In genomic region chr6:146542881-146543210, GRCh38 we compare ENCODE assay signal across 9 cellular contexts. TPM values are rescaled to one million over a fixed set of nuclear protein-coding genes. Genes with fewer than 3 reads are reported as not detected.
A peak's percentile ranks its signal among the peaks of the same experiment; 100 is the strongest.
DNase-seq lines count a peak whose midpoint lies in the region; ATAC-seq and TF ChIP-seq lines count a peak whose summit lies in the region.
"Had no signal": no experiment of that assay in that cellular context is flagged by ENCODE, and none has a peak within 500 bp of the region (broad histone marks: within the 10 kb centered on the region; RNA-seq: fewer than 3 reads in every experiment).

No MANE protein-coding gene starts in this region.

- H3K4me1 ChIP-seq in right cardiac atrium (ENCODE audit: control insufficient read depth, insufficient read depth, low read length) (no peaks in the 10 kb centered on the region), psoas muscle (no peaks in the 10 kb centered on the region)

- H3K4me3 Mint-ChIP-seq in activated T-helper 2 cell treated with anti-CD3 and anti-CD28 coated beads, Interferon-gamma antibody, Interleukin-2, Interleukin-4, amounts not matched to agents 10 μg/mL and 5 μg/mL and 100 μg/mL, durations not matched to agents 14 hours and 24 hours and 36 hours (ENCODE audit: low read depth), result peak overlapping the region; percentile 51

- no peak for ATAC-seq in right cardiac atrium
- ATAC-seq in psoas muscle, result no peak

- H3K36me3 ChIP-seq in H7 (replicated peaks; ENCODE audit: control insufficient read depth, insufficient read depth, low read length), result no peaks in the 10 kb centered on the region
- H3K36me3 ChIP-seq in psoas muscle (ENCODE audit: insufficient read depth in 1 of 2, low read depth in 1 of 2), result no peaks in the 10 kb centered on the region

- no peaks in the 10 kb centered on the region; the same call in 1 of the 2 replicates for H3K27me3 ChIP-seq in H7 (ENCODE audit: control insufficient read depth, insufficient read depth, low read length)
- no peaks in the 10 kb centered on the region for H3K27me3 ChIP-seq in right cardiac atrium (ENCODE audit: control insufficient read depth, insufficient read depth)
- H3K27me3 ChIP-seq in psoas muscle (ENCODE audit: insufficient read depth in 3 of 3, low read length in 2 of 3), result peaks cover 0 to 7% (median 5%) of the 10 kb centered on the region in 3 donors

- no peak for TF ChIP-seq CTCF in psoas muscle (IDR thresholded peaks at IDR 0.05)

- peaks cover 40% of the 10 kb centered on the region for H3K27me3 Mint-ChIP-seq in activated T-helper 2 cell treated with anti-CD3 and anti-CD28 coated beads, Interferon-gamma antibody, Interleukin-2, Interleukin-4, amounts not matched to agents 10 μg/mL and 5 μg/mL and 100 μg/mL, durations not matched to agents 14 hours and 24 hours and 36 hours (ENCODE audit: low read depth)

- H3K4me1 Mint-ChIP-seq in activated T-helper 2 cell treated with anti-CD3 and anti-CD28 coated beads, Interferon-gamma antibody, Interleukin-2, Interleukin-4, amounts not matched to agents 10 μg/mL and 5 μg/mL and 100 μg/mL, durations not matched to agents 14 hours and 24 hours and 36 hours (ENCODE audit: low read depth), result peaks cover 8% of the 10 kb centered on the region

- peaks cover 2% of the 10 kb centered on the region for H3K36me3 Mint-ChIP-seq in activated T-helper 2 cell treated with anti-CD3 and anti-CD28 coated beads, Interferon-gamma antibody, Interleukin-2, Interleukin-4, amounts not matched to agents 10 μg/mL and 5 μg/mL and 100 μg/mL, durations not matched to agents 14 hours and 24 hours and 36 hours (ENCODE audit: low read depth)

- WGBS in right cardiac atrium, result 55% methylated on average over 9 of the region's 9 CpGs
- WGBS in psoas muscle, 3 donors, result 63 to 67% (median 66%) methylated on average over 9 of the region's 9 CpGs

- DNase-seq in H7 (no peak), right cardiac atrium (no peak), psoas muscle (no peak), cortex of kidney (lab: John Stamatoyannopoulos, UW) (no peak), HuH-7 (ENCODE audit: low spot score) (no peak), NCI-H146 (lab: John Stamatoyannopoulos, UW) (no peak)
- no peak for DNase-seq in activated T-helper 2 cell treated with anti-CD3 and anti-CD28 coated beads, Interferon-gamma antibody, Interleukin-2, Interleukin-4, amounts not matched to agents 10 μg/mL and 5 μg/mL and 100 μg/mL, durations not matched to agents 14 hours and 24 hours and 36 hours (ENCODE audit: low spot score)
- no peak for DNase-seq in central memory CD4-positive, alpha-beta T cell

- H3K4me3 ChIP-seq in H7 (ENCODE audit: insufficient read depth, low read depth, low read length) (peak overlapping the region; percentile 79), right cardiac atrium (ENCODE audit: low read length) (peak overlapping the region; percentile 88), psoas muscle (peak overlapping the region; percentile 65)

- H3K9me3 ChIP-seq in right cardiac atrium (ENCODE audit: control insufficient read depth, low read length), result no peaks in the 10 kb centered on the region
- H3K9me3 ChIP-seq in psoas muscle, result no peaks in the 10 kb centered on the region

- H3K9me3 Mint-ChIP-seq in activated T-helper 2 cell treated with anti-CD3 and anti-CD28 coated beads, Interferon-gamma antibody, Interleukin-2, Interleukin-4, amounts not matched to agents 10 μg/mL and 5 μg/mL and 100 μg/mL, durations not matched to agents 14 hours and 24 hours and 36 hours, result no peaks in the 10 kb centered on the region

- H3K27ac ChIP-seq in right cardiac atrium (ENCODE audit: low read length) (peak overlapping the region; percentile 71), psoas muscle (peak overlapping the region; percentile 70)

- intact Hi-C loops in activated T-helper 2 cell treated with anti-CD3 and anti-CD28 coated beads, Interferon-gamma antibody, Interleukin-2, Interleukin-4, amounts not matched to agents 10 μg/mL and 5 μg/mL and 100 μg/mL, durations not matched to agents 14 hours and 24 hours and 36 hours (cut with micrococcal nuclease), result no loop called here
- intact Hi-C loops in right cardiac atrium (cut with DNase I) (loop anchor here in 1 of 4 donors (10.0 kb wide), 1 partner anchor 578 kb away; the partner anchor contains the start of gene SHPRH), psoas muscle (cut with DNase I) (loop anchor here in 1 of 2 donors (10.0 kb wide), 1 partner anchor 578 kb away; the partner anchor contains the start of gene SHPRH)

- H3K27ac Mint-ChIP-seq in activated T-helper 2 cell treated with anti-CD3 and anti-CD28 coated beads, Interferon-gamma antibody, Interleukin-2, Interleukin-4, amounts not matched to agents 10 μg/mL and 5 μg/mL and 100 μg/mL, durations not matched to agents 14 hours and 24 hours and 36 hours, result no peak overlapping the region

RNA-seq across cellular contexts. Expression of gene RAB32, which starts 0.8 kb away (rescaled TPM):
- total RNA-seq in H7 (2014; rRNA removed; shearing (Covaris generic)), result 7.6 and 10.5 TPM in 2 replicates
- total RNA-seq in activated T-helper 2 cell treated with anti-CD3 and anti-CD28 coated beads, Interferon-gamma antibody, Interleukin-2, Interleukin-4, amounts not matched to agents 10 μg/mL and 5 μg/mL and 100 μg/mL, durations not matched to agents 14 hours and 24 hours and 36 hours, result 2.4 and 2.7 TPM in 2 replicates
- total RNA-seq in right cardiac atrium (10 to 100 TPM in 3 of 4 donors, 1 to 10 TPM in 1; 8.4 to 17.4 (median 12.1) TPM), psoas muscle (1 to 10 TPM; 2.4 to 3.8 (median 3.2) TPM)
- polyA plus RNA-seq in right cardiac atrium (6.3 TPM), psoas muscle (1 to 10 TPM; 2.2 to 4.6 (median 2.5) TPM)

RNA-seq across cellular contexts. Expression of gene ADGB, which starts 55.9 kb away (rescaled TPM):
- total RNA-seq in H7 (2014; rRNA removed; shearing (Covaris generic)), result not detected in 2 replicates
- total RNA-seq in activated T-helper 2 cell treated with anti-CD3 and anti-CD28 coated beads, Interferon-gamma antibody, Interleukin-2, Interleukin-4, amounts not matched to agents 10 μg/mL and 5 μg/mL and 100 μg/mL, durations not matched to agents 14 hours and 24 hours and 36 hours, result 0.39 TPM in 1 of 2 replicates, not detected in the other
- total RNA-seq in right cardiac atrium, result not detected
- not detected for polyA plus RNA-seq in right cardiac atrium
- total RNA-seq in psoas muscle, result not detected
- not detected for polyA plus RNA-seq in psoas muscle
- total RNA-seq: SK-MEL-5 had no signal
